23 cellular contexts compared by ENCODE assay signal in genomic region chr16:12760819-12761611, GRCh38.
"Had no signal": no experiment of that assay in that cellular context is flagged by ENCODE, and none has a peak within 500 bp of the region (broad histone marks: within the 10 kb centered on the region; RNA-seq: fewer than 3 reads in every experiment).

No MANE protein-coding gene starts in this region.

- H3K36me3 Mint-ChIP-seq: mesothelial cell of epicardium; natural killer cell treated with Interleukin-12 subunit alpha and Interleukin-12 subunit beta and Interleukin-15 and Interleukin-18, amount 100 ng/mL, for 72 hours; stimulated activated effector memory CD8-positive, alpha-beta T cell treated with anti-CD3 and anti-CD28 coated beads, Interleukin-12 subunit alpha, Interleukin-12 subunit beta, amount 100 ng/mL, for 72 hours had no signal

- H3K27ac Mint-ChIP-seq: mesothelial cell of epicardium; natural killer cell treated with Interleukin-12 subunit alpha and Interleukin-12 subunit beta and Interleukin-15 and Interleukin-18, amount 100 ng/mL, for 72 hours; progenitor cell of endocrine pancreas; stimulated activated effector memory CD8-positive, alpha-beta T cell treated with anti-CD3 and anti-CD28 coated beads, Interleukin-12 subunit alpha, Interleukin-12 subunit beta, amount 100 ng/mL, for 72 hours; stimulated activated naive CD8-positive, alpha-beta T cell treated with anti-CD3 and anti-CD28 coated beads, Interleukin-15, Interleukin-2, amounts not matched to agents 100 ng/mL and 50 ng/mL, for 24 hours had no signal

- H3K27me3 Mint-ChIP-seq: naive B cell; natural killer cell treated with Interleukin-12 subunit alpha and Interleukin-12 subunit beta and Interleukin-15 and Interleukin-18, amount 100 ng/mL, for 72 hours; progenitor cell of endocrine pancreas; stimulated activated naive CD8-positive, alpha-beta T cell treated with anti-CD3 and anti-CD28 coated beads, Interleukin-15, Interleukin-2, amounts not matched to agents 100 ng/mL and 50 ng/mL, for 24 hours had no signal

- H3K4me3 Mint-ChIP-seq: mesothelial cell of epicardium; naive B cell; natural killer cell treated with Interleukin-12 subunit alpha and Interleukin-12 subunit beta and Interleukin-15 and Interleukin-18, amount 100 ng/mL, for 72 hours; neural crest cell; stimulated activated effector memory CD8-positive, alpha-beta T cell treated with anti-CD3 and anti-CD28 coated beads, Interleukin-12 subunit alpha, Interleukin-12 subunit beta, amount 100 ng/mL, for 72 hours; stimulated activated naive CD8-positive, alpha-beta T cell treated with anti-CD3 and anti-CD28 coated beads, Interleukin-15, Interleukin-2, amounts not matched to agents 100 ng/mL and 50 ng/mL, for 24 hours had no signal

- DNase-seq: dermis blood vessel endothelial cell; effector memory CD4-positive, alpha-beta T cell; foreskin keratinocyte; heart left ventricle; hippocampal formation; left cardiac atrium; left ventricle myocardium inferior; lower lobe of right lung; mucosa of descending colon; naive B cell; stimulated activated CD4-positive, alpha-beta T cell treated with anti-CD3 and anti-CD28 coated beads, Interleukin-2, amount 100 ng/mL, for 24 hours; stimulated activated CD4-positive, alpha-beta T cell treated with anti-CD3 and anti-CD28 coated beads, Interleukin-4, amount 100 ng/mL, for 24 hours had no signal

- H3K9me3 Mint-ChIP-seq: mesothelial cell of epicardium; naive B cell; natural killer cell treated with Interleukin-12 subunit alpha and Interleukin-12 subunit beta and Interleukin-15 and Interleukin-18, amount 100 ng/mL, for 72 hours; neural crest cell; stimulated activated effector memory CD8-positive, alpha-beta T cell treated with anti-CD3 and anti-CD28 coated beads, Interleukin-12 subunit alpha, Interleukin-12 subunit beta, amount 100 ng/mL, for 72 hours; stimulated activated naive CD8-positive, alpha-beta T cell treated with anti-CD3 and anti-CD28 coated beads, Interleukin-15, Interleukin-2, amounts not matched to agents 100 ng/mL and 50 ng/mL, for 24 hours had no signal

- ATAC-seq: foreskin keratinocyte; gastroesophageal sphincter; heart left ventricle; left cardiac atrium; lower lobe of right lung; mucosa of descending colon; natural killer cell treated with Interleukin-12 subunit alpha and Interleukin-12 subunit beta and Interleukin-15 and Interleukin-18, amount 100 ng/mL, for 72 hours; sciatic nerve; stimulated activated effector memory CD8-positive, alpha-beta T cell treated with anti-CD3 and anti-CD28 coated beads, Interleukin-12 subunit alpha, Interleukin-12 subunit beta, amount 100 ng/mL, for 72 hours had no signal

- FAIRE-seq: endothelial cell of umbilical vein, islet of Langerhans, urothelium cell line had no signal
